ENCODE assay signal across 24 cellular contexts in the genomic region with DNA sequence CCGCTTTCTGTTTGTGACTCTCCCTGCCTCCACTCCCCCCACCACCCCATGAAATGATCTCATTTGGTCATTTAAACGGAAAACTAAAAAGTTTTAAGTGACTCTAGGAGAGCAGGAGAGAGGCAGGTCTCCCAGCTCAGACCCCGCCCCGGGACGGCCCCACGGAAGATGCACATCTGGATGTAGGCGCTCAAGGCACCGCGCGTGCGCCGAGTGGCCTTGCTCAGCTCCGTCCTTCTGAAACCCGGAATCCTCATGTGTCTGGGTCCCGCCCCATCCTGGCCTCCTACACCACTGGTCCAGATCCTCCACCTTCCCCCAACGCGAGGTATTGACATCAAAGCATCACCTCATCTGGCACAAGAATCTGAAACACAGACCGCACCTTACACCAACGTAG. TPM values are rescaled to one million over a fixed set of nuclear protein-coding genes. Genes with fewer than 3 reads are reported as not detected.
DNase-seq lines count a peak whose midpoint lies in the region; ATAC-seq, FAIRE-seq and TF ChIP-seq lines count a peak whose summit lies in the region.
"Had no signal": no experiment of that assay in that cellular context is flagged by ENCODE, and none has a peak within 500 bp of the region (broad histone marks: within the 10 kb centered on the region; RNA-seq: fewer than 3 reads in every experiment).

No MANE protein-coding gene starts in this region.

- peaks cover 40% of the 10 kb centered on the region for H3K4me1 Mint-ChIP-seq in Caco-2 (ENCODE audit: low read depth, unreplicated experiment)

- peaks cover 1% of the 10 kb centered on the region for H3K79me1 ChIP-seq in neuronal stem cell (ENCODE audit: low read depth, low read length)

- H3K14ac ChIP-seq in neuronal stem cell (ENCODE audit: low read length), result no peak overlapping the region

- H3K9me3 Mint-ChIP-seq in Caco-2 (ENCODE audit: unreplicated experiment), result peaks cover 10% of the 10 kb centered on the region
- H3K9me3 Mint-ChIP-seq: CD14-positive monocyte; CD4-positive, alpha-beta T cell; H9 had no signal

- ATAC-seq in K562, result no peak
- ATAC-seq in GM21447 (IDR thresholded peaks at IDR 0.05; ENCODE audit: unreplicated experiment), result no peak
- ATAC-seq: HCT116 had no signal

- CTCF ChIA-PET in Caco-2 (lab: Charles Lee) (no interaction called here), K562 (lab: Yijun Ruan, JAX; ENCODE audit: low intra/inter-chr PET ratio) (no interaction called here), RWPE1 (lab: Yijun Ruan, JAX) (no interaction called here)

- no peak overlapping the region for H2BK5ac ChIP-seq in neuronal stem cell (ENCODE audit: low read length)

- TF ChIP-seq POLR2A in K562 (conservative IDR thresholded peaks at IDR 0.05), result no peak

- 25% methylated on average over 10 of the region's 19 CpGs for WGBS in K562 (ENCODE audit: insufficient coverage, low coverage, missing lambda C conversion rate)
- no CpG with 5 or more reads among the region's 19 CpGs for WGBS in neuronal stem cell (ENCODE audit: extremely low coverage in 2 of 2, insufficient read length in 2 of 2, insufficient replicate concordance in 1 of 2), 2 donors

- H2AFZ ChIP-seq in K562 (ENCODE audit: low read depth, low read length), result no peak overlapping the region
- H2AFZ ChIP-seq in neuronal stem cell (ENCODE audit: low read length), result no peak overlapping the region
- H2AFZ ChIP-seq: GM23248 had no signal

- in situ Hi-C loops in K562 (cut with MboI), result no loop called here

- H4K91ac ChIP-seq in neuronal stem cell (ENCODE audit: low read depth, low read length, poor library complexity), result no peak overlapping the region

- TF ChIP-seq EP300 in K562 (IDR thresholded peaks at IDR 0.05; ENCODE audit: low read length), result no peak

- TF ChIP-seq RAD21 in K562 (CRISPR knock-in tag; conservative IDR thresholded peaks at IDR 0.05 in 1 of 2, IDR thresholded peaks at IDR 0.05 in 1 of 2), result no peak

- POLR2A ChIA-PET in Caco-2 (lab: Charles Lee), result no interaction called here
- POLR2A ChIA-PET in K562 (lab: Yijun Ruan, JAX), result interaction anchor here (2.0 kb wide), 1 partner anchor 20 kb away, joined by 4 read pairs; no protein-coding TSS in a partner anchor
- POLR2A ChIA-PET in RWPE1 (lab: Yijun Ruan, JAX; ENCODE audit: low non-redundant PET), result interaction anchor here (0.6 kb wide), 1 partner anchor 297 kb away, joined by 6 read pairs; no protein-coding TSS in a partner anchor

- no peak overlapping the region for H2BK120ac ChIP-seq in neuronal stem cell (ENCODE audit: low read depth, low read length)

- no peak overlapping the region for H3K23ac ChIP-seq in neuronal stem cell (ENCODE audit: low read depth, low read length, poor library complexity)

- no peaks in the 10 kb centered on the region for H3K27me3 ChIP-seq in Caco-2 (replicated peaks; ENCODE audit: control insufficient read depth, insufficient read depth, low read length)
- peaks cover 8 to 19% of the 10 kb centered on the region in 2 experiments; a peak in 4 of 5 replicates for H3K27me3 ChIP-seq in K562 (ENCODE audit: control insufficient read depth in 2 of 2, insufficient read depth in 2 of 2, low read length in 2 of 2)
- H3K27me3 ChIP-seq in neuronal stem cell (ENCODE audit: control insufficient read depth in 3 of 3, insufficient read depth in 3 of 3, low read depth in 1 of 3, low read length in 3 of 3), result peaks cover 0 to 19% (median 0%) of the 10 kb centered on the region in 3 experiments
- no peaks in the 10 kb centered on the region for H3K27me3 ChIP-seq in WERI-Rb-1 (ENCODE audit: insufficient read depth, low read depth, severe bottlenecking)
- H3K27me3 ChIP-seq: BE2C had no signal

- H3K4me3 ChIP-seq in Caco-2 (ENCODE audit: low read depth, low read length) (no peak overlapping the region), K562 (no peak overlapping the region), neuronal stem cell (ENCODE audit: low read length in 2 of 2) (no peak overlapping the region), WERI-Rb-1 (ENCODE audit: low read depth, low read length) (no peak overlapping the region)
- H3K4me3 ChIP-seq: A549; BLaER1 treated with 17β-estradiol and CSF1 and Interleukin-3, amounts not matched to agents 10 nM and 100 nM; GM23248 had no signal

- H3K18ac ChIP-seq in neuronal stem cell (ENCODE audit: low read length), result peak overlapping the region; percentile 55

- intact Hi-C loops in Caco-2 (cut with micrococcal nuclease; ENCODE audit: unreplicated experiment) (loop anchor here (5.0 kb wide), 1 partner anchor 43 kb away; no protein-coding TSS in a partner anchor), K562 (cut with micrococcal nuclease) (no loop called here)

- H3K4me2 ChIP-seq in K562 (ENCODE audit: insufficient read depth, low read length) (no peak overlapping the region), neuronal stem cell (ENCODE audit: insufficient read depth, low read length, poor library complexity, severe bottlenecking) (no peak overlapping the region)
- H3K4me2 ChIP-seq: BLaER1 treated with 17β-estradiol and CSF1 and Interleukin-3, amounts not matched to agents 10 nM and 100 nM had no signal

- H3K4me3 Mint-ChIP-seq in Caco-2 (ENCODE audit: unreplicated experiment), result no peak overlapping the region
- H3K4me3 Mint-ChIP-seq: CD14-positive monocyte; CD4-positive, alpha-beta T cell; CD8-positive, alpha-beta memory T cell; H9 had no signal

- no peaks in the 10 kb centered on the region for H3K27me3 Mint-ChIP-seq in Caco-2 (ENCODE audit: insufficient read depth, unreplicated experiment)

- no peaks in the 10 kb centered on the region for H3K79me2 ChIP-seq in K562 (ENCODE audit: control insufficient read depth, insufficient read depth, low read length)

- no peak for TF ChIP-seq CTCF in Caco-2 (IDR thresholded peaks at IDR 0.05; ENCODE audit: insufficient read depth in 1 of 2, low read depth in 1 of 2, low read length in 1 of 2, severe bottlenecking in 1 of 2, unreplicated experiment in 1 of 2)
- no peak for TF ChIP-seq CTCF in K562 (IDR thresholded peaks at IDR 0.05 in 2 of 3, conservative IDR thresholded peaks at IDR 0.05 in 1 of 3; ENCODE audit: insufficient read depth in 2 of 3, low read depth in 1 of 3, low read length in 3 of 3)
- TF ChIP-seq CTCF in RWPE1 (conservative IDR thresholded peaks at IDR 0.05; ENCODE audit: low read depth), result no peak
- TF ChIP-seq CTCF in WERI-Rb-1 (IDR thresholded peaks at IDR 0.05; ENCODE audit: low read depth, low read length), result no peak

- no peak overlapping the region for H2BK12ac ChIP-seq in neuronal stem cell (ENCODE audit: low read length)

- H2BK15ac ChIP-seq in neuronal stem cell (ENCODE audit: low read length), result no peak overlapping the region

- H3K4me1 ChIP-seq in Caco-2 (peaks cover 40% of the 10 kb centered on the region), K562 (replicated peaks in 1 of 2; ENCODE audit: control insufficient read depth in 2 of 2, insufficient read depth in 2 of 2, low read length in 2 of 2) (peaks cover 0 to 7% of the 10 kb centered on the region in 2 experiments; a peak in 3 of 5 replicates), neuronal stem cell (ENCODE audit: control insufficient read depth in 2 of 2, insufficient read depth in 1 of 2, low read depth in 1 of 2, low read length in 2 of 2) (peaks cover 0 to 3% of the 10 kb centered on the region in 2 donors)

- FAIRE-seq in K562 (lab: Jason Lieb, UNC), result peak; percentile 44
- FAIRE-seq: G401.6, GM12892 had no signal

- H2AK5ac ChIP-seq in neuronal stem cell (ENCODE audit: low read depth, low read length), result peak overlapping the region; percentile 69

- H4K20me1 ChIP-seq in K562 (replicated peaks; ENCODE audit: control insufficient read depth, insufficient read depth, low read length), result no peaks in the 10 kb centered on the region; the same call in 1 of the 2 replicates

- peak overlapping the region; percentile 4 for H3K27ac Mint-ChIP-seq in Caco-2 (ENCODE audit: unreplicated experiment)
- H3K27ac Mint-ChIP-seq: CD14-positive monocyte; CD4-positive, alpha-beta T cell; CD8-positive, alpha-beta memory T cell had no signal

- no peak overlapping the region for H3K4ac ChIP-seq in neuronal stem cell (ENCODE audit: low read length)

- peaks cover 24% of the 10 kb centered on the region for H3K36me3 Mint-ChIP-seq in Caco-2 (ENCODE audit: insufficient read depth, unreplicated experiment)
- H3K36me3 Mint-ChIP-seq: CD14-positive monocyte; CD8-positive, alpha-beta memory T cell had no signal

- H3K9me3 ChIP-seq in Caco-2 (no peaks in the 10 kb centered on the region), K562 (replicated peaks; ENCODE audit: control insufficient read depth, insufficient read depth, low read depth, low read length) (no peaks in the 10 kb centered on the region), neuronal stem cell (replicated peaks in 1 of 2; ENCODE audit: control insufficient read depth in 2 of 2, insufficient read depth in 1 of 2, low read depth in 1 of 2, low read length in 2 of 2) (peaks cover 0 to 2% of the 10 kb centered on the region in 2 donors), WERI-Rb-1 (ENCODE audit: severe bottlenecking) (peaks cover 2% of the 10 kb centered on the region)
- H3K9me3 ChIP-seq: A549, BE2C had no signal

- no peak overlapping the region for H4K8ac ChIP-seq in neuronal stem cell (ENCODE audit: low read depth, low read length)

- no peak for DNase-seq in Caco-2
- DNase-seq in K562 (ENCODE audit: extremely low read depth in 1 of 4, low spot score in 3 of 4), result no peak
- DNase-seq in neuronal stem cell (ENCODE audit: low spot score), result no peak
- no peak for DNase-seq in RWPE1 (ENCODE audit: low spot score)
- no peak for DNase-seq in WERI-Rb-1
- DNase-seq: 8988T; ACHN; AML-193; Calu3; CD4-positive, alpha-beta T cell; DMS153; DND-41; GM23248; H9 had no signal

- H3K36me3 ChIP-seq in Caco-2 (ENCODE audit: control insufficient read depth, insufficient read depth, low read length) (no peaks in the 10 kb centered on the region), K562 (ENCODE audit: control insufficient read depth, insufficient read depth, low read length) (no peaks in the 10 kb centered on the region), neuronal stem cell (replicated peaks in 1 of 2; ENCODE audit: control insufficient read depth in 2 of 2, insufficient read depth in 2 of 2, low read length in 2 of 2) (no peaks in the 10 kb centered on the region), WERI-Rb-1 (no peaks in the 10 kb centered on the region)
- H3K36me3 ChIP-seq: BE2C; BLaER1 treated with 17β-estradiol and CSF1 and Interleukin-3, amounts not matched to agents 10 nM and 100 nM had no signal

- H3K9me1 ChIP-seq in K562 (ENCODE audit: control insufficient read depth, insufficient read depth, low read length), result no peaks in the 10 kb centered on the region

- no peak overlapping the region for H3K9ac ChIP-seq in K562 (ENCODE audit: insufficient read depth in 1 of 2, low read depth in 2 of 2, low read length in 2 of 2)
- no peak overlapping the region for H3K9ac ChIP-seq in neuronal stem cell (ENCODE audit: low read depth, low read length, poor library complexity)
- H3K9ac ChIP-seq: BLaER1 treated with 17β-estradiol and CSF1 and Interleukin-3, amounts not matched to agents 10 nM and 100 nM; GM23248 had no signal

- no TSS peak for BruUV-seq in Caco-2 (replicated peaks; lab: Mats Ljungman, UMichigan)
- BruUV-seq in K562 (replicated peaks; lab: Mats Ljungman, UMichigan), result no TSS peak

- H3K27ac ChIP-seq in K562 (ENCODE audit: extremely low read depth, low read depth, low read length) (no peak overlapping the region), neuronal stem cell (replicated peaks; ENCODE audit: low read length) (no peak overlapping the region), RWPE1 (no peak overlapping the region), WERI-Rb-1 (no peak overlapping the region)
- H3K27ac ChIP-seq: BLaER1 treated with 17β-estradiol and CSF1 and Interleukin-3, amounts not matched to agents 10 nM and 100 nM; GM23248 had no signal

RNA-seq across cellular contexts. Expression of gene IGFL1, which starts 15.7 kb away (rescaled TPM):
- not detected in 2 replicates for total RNA-seq in Caco-2 (2022)
- total RNA-seq in K562 (2011; cell fraction: chromatin; rRNA removed; ENCODE audit: low replicate concordance), result not detected in 2 replicates
- total RNA-seq in K562 (2011; cell fraction: nucleolus; rRNA removed), result not detected in 2 replicates
- not detected in 2 replicates for total RNA-seq in K562 (2011; cell fraction: nucleoplasm; rRNA removed)
- total RNA-seq in K562 (2014; rRNA removed), result not detected in 2 replicates
- total RNA-seq in K562 (2014; rRNA removed; fragmentation: Illumina TruSeq; extraction: Trizol), result not detected in 2 replicates
- total RNA-seq in K562 (2015; rRNA removed; fragmentation: Illumina TruSeq; extraction: Trizol), result not detected in 2 replicates
- total RNA-seq in K562 (2021), result not detected in 2 replicates
- polyA plus RNA-seq in K562 (2011; rRNA removed), result not detected in 2 replicates
- polyA plus RNA-seq in K562 (2011; cell fraction: cytosol; rRNA removed), result not detected in 2 replicates
- not detected in 2 replicates for polyA plus RNA-seq in K562 (2011; cell fraction: nucleus; rRNA removed)
- not detected in 2 replicates for polyA plus RNA-seq in K562 (2012)
- not detected in 2 replicates for polyA plus RNA-seq in K562 (2014; fragmentation: Illumina TruSeq; extraction: Trizol)
- not detected for polyA plus RNA-seq in K562 (2014; fragmentation: Nextera tagmentation; extraction: Ambion mirVana)
- not detected in 2 replicates for polyA plus RNA-seq in K562 (2014; rRNA removed)
- not detected in 2 replicates for polyA minus RNA-seq in K562 (2011; rRNA and poly(A)+ RNA removed)
- polyA minus RNA-seq in K562 (2011; cell fraction: cytosol; rRNA and poly(A)+ RNA removed), result not detected in 2 replicates
- not detected in 2 replicates for polyA minus RNA-seq in K562 (2011; cell fraction: nucleus; rRNA and poly(A)+ RNA removed)
- not detected for polyA plus RNA-seq in neuronal stem cell (2013, experiment 1 of 2)
- polyA plus RNA-seq in neuronal stem cell (2013, experiment 2 of 2), result not detected
- total RNA-seq: Calu3; CD4-positive, alpha-beta T cell; CD8-positive, alpha-beta memory T cell; GM23248; H4; H9 had no signal
- polyA plus RNA-seq: CD14-positive monocyte; CD8-positive, alpha-beta memory T cell; GM23248 had no signal
